Comparison of ENCODE assay signal across 1 cellular context in the genomic region with DNA sequence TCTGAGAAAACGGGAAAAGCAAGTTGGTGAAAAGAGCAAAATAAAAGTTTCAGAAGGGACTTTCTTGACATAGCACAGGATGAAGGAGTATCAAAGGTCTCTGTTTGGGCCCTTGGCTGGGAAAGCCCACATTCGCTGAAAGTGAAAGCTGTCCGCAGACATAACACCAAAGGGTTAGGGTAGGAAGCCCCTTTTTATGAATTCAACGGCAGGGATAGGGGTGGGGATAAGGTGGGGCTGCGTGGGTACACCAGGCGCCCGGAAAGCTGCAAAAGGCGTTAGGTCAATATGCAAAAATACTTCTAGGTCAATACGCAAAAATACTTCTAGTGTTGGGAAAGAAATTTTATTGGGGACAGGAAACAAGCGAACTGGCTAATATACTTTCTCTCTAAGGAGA.
TF ChIP-seq lines count a peak whose summit lies in the region.

No MANE protein-coding gene starts in this region.

TF ChIP-seq in HepG2, 621 proteins besides CTCF, POLR2A, EP300 and RAD21 (continued from another document):
- no peak for TF ChIP-seq KLF16 (CRISPR knock-in tag; IDR thresholded peaks at IDR 0.05)
- TF ChIP-seq, protein P1, sequence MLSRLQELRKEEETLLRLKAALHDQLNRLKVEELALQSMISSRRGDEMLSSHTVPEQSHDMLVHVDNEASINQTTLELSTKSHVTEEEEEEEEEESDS (CRISPR knock-in tag; IDR thresholded peaks at IDR 0.05; ENCODE audit: borderline replicate concordance) = no peak
TF ChIP-seq in HepG2: peak in this region for 0.
